1 cellular context compared by ENCODE assay signal in the genomic region with DNA sequence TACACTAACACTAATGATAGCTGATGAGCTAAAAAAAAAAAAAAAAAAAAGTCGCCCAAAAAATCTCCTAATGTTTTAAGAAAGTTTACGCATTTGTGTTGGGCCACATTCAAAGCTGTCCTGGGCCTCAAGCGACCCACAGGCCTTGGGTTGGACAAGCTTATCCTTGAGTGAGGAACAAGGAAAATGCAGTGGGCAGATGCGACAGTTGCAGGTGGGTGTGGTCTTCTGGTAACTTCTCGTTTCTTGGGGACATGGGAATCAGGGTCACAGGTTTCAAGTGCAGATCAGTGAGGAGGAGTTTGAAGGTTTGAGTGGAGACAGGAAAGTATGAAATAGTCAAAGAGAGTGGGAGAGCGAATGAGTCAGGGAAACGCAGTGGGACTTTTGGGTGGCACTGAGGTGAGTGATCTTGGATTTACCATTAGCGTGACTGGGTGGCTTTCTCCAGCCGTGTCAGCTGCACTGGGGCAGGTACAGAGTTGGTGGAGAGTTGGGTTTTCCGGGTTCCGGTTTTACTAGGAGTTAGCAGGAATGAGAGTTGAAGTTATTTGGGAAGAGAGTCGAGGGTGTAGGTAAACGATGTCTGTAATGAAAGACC.
TF ChIP-seq lines count a peak whose summit lies in the region.

No MANE protein-coding gene starts in this region.

TF ChIP-seq in GM23338, 12 proteins besides CTCF, POLR2A, EP300 and RAD21 (continued from another document):
- TF ChIP-seq ZNF462 (CRISPR knock-in tag; IDR thresholded peaks at IDR 0.05) (no peak), EZH2phosphoT487 (IDR thresholded peaks at IDR 0.05; ENCODE audit: unreplicated experiment) (no peak), POLR2AphosphoS5 (IDR thresholded peaks at IDR 0.05; ENCODE audit: low read depth) (no peak), ETS1 (IDR thresholded peaks at IDR 0.05) (no peak), ZNF114 (CRISPR knock-in tag; IDR thresholded peaks at IDR 0.05) (no peak), NANOG (IDR thresholded peaks at IDR 0.05; ENCODE audit: borderline replicate concordance) (no peak), EZH2 (IDR thresholded peaks at IDR 0.05; ENCODE audit: low read depth, unreplicated experiment) (no peak), JUNB (IDR thresholded peaks at IDR 0.05; ENCODE audit: unreplicated experiment) (no peak), CREB1 (CRISPR knock-in tag; IDR thresholded peaks at IDR 0.05; ENCODE audit: low read depth) (no peak), STAT1 (IDR thresholded peaks at IDR 0.05; ENCODE audit: unreplicated experiment) (no peak), REST (IDR thresholded peaks at IDR 0.05; ENCODE audit: unreplicated experiment) (no peak)
